Comparison of ENCODE assay signal across 8 cellular contexts in genomic region chr4:166594326-166594946, GRCh38.
DNase-seq lines count a peak whose midpoint lies in the region; ATAC-seq and TF ChIP-seq lines count a peak whose summit lies in the region.

No MANE protein-coding gene starts in this region.

- WGBS in testis, 2 donors = 92 to 97% methylated on average over 1 of the region's 1 CpG

- H3K36me3 ChIP-seq in testis (ENCODE audit: low read depth, missing control alignments) = no peaks in the 10 kb centered on the region

- TF ChIP-seq CTCF in foreskin fibroblast (IDR thresholded peaks at IDR 0.05; ENCODE audit: low read depth, low read length) (peak; percentile 72), testis (IDR thresholded peaks at IDR 0.05) (peak in 1 of 3 experiments; percentile 35)

- no peak for TF ChIP-seq POLR2A in testis (IDR thresholded peaks at IDR 0.05)

- H3K4me3 ChIP-seq in foreskin fibroblast (ENCODE audit: low read depth in 1 of 2, low read length in 2 of 2) (no peak overlapping the region), testis (no peak overlapping the region)

- peak; percentile 84 for ATAC-seq in GM19351 (IDR thresholded peaks at IDR 0.05; ENCODE audit: unreplicated experiment)

- H3K9me3 ChIP-seq in testis = no peaks in the 10 kb centered on the region

- peak; percentile 63 for DNase-seq in D341Med (ENCODE audit: low spot score)
- peak; percentile 36 for DNase-seq in HS-5 (ENCODE audit: low read depth)
- peak; percentile 32 for DNase-seq in RPMI8226
- peak; percentile 43 to 82 for DNase-seq in foreskin fibroblast
- DNase-seq in testis = peak; percentile 44
- no peak for DNase-seq in stimulated activated CD4-positive, alpha-beta T cell treated with anti-CD3 and anti-CD28 coated beads, Interleukin-15, amount 100 ng/mL, for 24 hours
- no peak for DNase-seq in activated naive CD4-positive, alpha-beta T cell treated with anti-CD3 and anti-CD28 coated beads, Interleukin-2, amount 50 U/mL, for 16 hours

- H3K27ac ChIP-seq in testis = no peak overlapping the region

- intact Hi-C loops in testis (cut with DNase I; ENCODE audit: low total_unique reads) = no loop called here

- H3K27me3 ChIP-seq in testis = no peaks in the 10 kb centered on the region

- H3K4me1 ChIP-seq in testis = no peaks in the 10 kb centered on the region

Comparison
In these comparisons a context has a peak if more than half of its experiments do, and no peak if none do; other contexts are left out.
1. DNase-seq: peak in D341Med (single experiment), HS-5 (single experiment), RPMI8226 (single experiment), foreskin fibroblast (2 of 2) and testis (single experiment); none in stimulated activated CD4-positive, alpha-beta T cell treated with anti-CD3 and anti-CD28 coated beads, Interleukin-15, amount 100 ng/mL, for 24 hours (single experiment) and activated naive CD4-positive, alpha-beta T cell treated with anti-CD3 and anti-CD28 coated beads, Interleukin-2, amount 50 U/mL, for 16 hours (single experiment).